Comparison of ENCODE assay signal across 10 cellular contexts in genomic region chr7:158394936-158395335, GRCh38.
DNase-seq lines count a peak whose midpoint lies in the region; ATAC-seq and TF ChIP-seq lines count a peak whose summit lies in the region.
"Had no signal": no experiment of that assay in that cellular context is flagged by ENCODE, and none has a peak within 500 bp of the region (broad histone marks: within the 10 kb centered on the region; RNA-seq: fewer than 3 reads in every experiment).

No MANE protein-coding gene starts in this region.

- H3K27me3 ChIP-seq in smooth muscle cell (ENCODE audit: low read depth): no peaks in the 10 kb centered on the region
- H3K27me3 ChIP-seq: BLaER1 treated with 17β-estradiol and CSF1 and Interleukin-3, amounts not matched to agents 10 nM and 100 nM; SJSA1 had no signal

- no peak overlapping the region for H3K27ac ChIP-seq in smooth muscle cell (ENCODE audit: low read depth)
- H3K27ac ChIP-seq: SJSA1 had no signal

- no peak overlapping the region for H3K9ac ChIP-seq in smooth muscle cell (ENCODE audit: low read depth)
- H3K9ac ChIP-seq: BLaER1 treated with 17β-estradiol and CSF1 and Interleukin-3, amounts not matched to agents 10 nM and 100 nM had no signal

- no peaks in the 10 kb centered on the region for H3K4me1 ChIP-seq in smooth muscle cell (ENCODE audit: low read depth)
- H3K4me1 ChIP-seq: SJSA1 had no signal

- H3K36me3 ChIP-seq in smooth muscle cell (ENCODE audit: low read depth): no peaks in the 10 kb centered on the region
- H3K36me3 ChIP-seq: BLaER1 treated with 17β-estradiol and CSF1 and Interleukin-3, amounts not matched to agents 10 nM and 100 nM; SJSA1 had no signal

- no peak overlapping the region for H3K4me3 ChIP-seq in smooth muscle cell
- H3K4me3 ChIP-seq: BLaER1 treated with 17β-estradiol and CSF1 and Interleukin-3, amounts not matched to agents 10 nM and 100 nM; SJSA1 had no signal

- ATAC-seq in GM18502 (IDR thresholded peaks at IDR 0.05; ENCODE audit: poor library complexity, unreplicated experiment): no peak

- DNase-seq in NCI-H345 (lab: John Stamatoyannopoulos, UW) (peak; percentile 20), NCI-H345 treated with DMSO at 0.1 percent for 48 hours (lab: John Stamatoyannopoulos, UW; ENCODE audit: unreplicated experiment) (no peak), SK-N-DZ (ENCODE audit: low spot score) (peak; percentile 34), smooth muscle cell (lab: John Stamatoyannopoulos, UW; ENCODE audit: unreplicated experiment) (no peak), SW 1271 (lab: John Stamatoyannopoulos, UW) (no peak), AG08395 (ENCODE audit: low spot score) (no peak)
- peak; percentile 9 for DNase-seq in effector CD4-positive, alpha-beta T cell

- H3K9me3 ChIP-seq in smooth muscle cell (replicated peaks; ENCODE audit: low read depth): no peaks in the 10 kb centered on the region
- H3K9me3 ChIP-seq: SJSA1 had no signal

- no peaks in the 10 kb centered on the region for H4K20me1 ChIP-seq in smooth muscle cell (ENCODE audit: low read depth)
- H4K20me1 ChIP-seq: BLaER1 treated with 17β-estradiol and CSF1 and Interleukin-3, amounts not matched to agents 10 nM and 100 nM had no signal

- peak; percentile 74 for TF ChIP-seq CTCF in smooth muscle cell (IDR thresholded peaks at IDR 0.05; ENCODE audit: borderline replicate concordance, insufficient read depth, poor library complexity, severe bottlenecking)

- H2AFZ ChIP-seq in smooth muscle cell (ENCODE audit: low read depth): no peak overlapping the region

- 17% methylated on average over 24 of the region's 25 CpGs for WGBS in smooth muscle cell (ENCODE audit: low lambda C conversion rate)

- H3K4me2 ChIP-seq in smooth muscle cell: no peak overlapping the region

- H3K79me2 ChIP-seq in smooth muscle cell (ENCODE audit: low read depth): no peaks in the 10 kb centered on the region

- H3F3A ChIP-seq in smooth muscle cell (ENCODE audit: low read depth): no peaks in the 10 kb centered on the region

Comparison
In these comparisons a context has a peak if more than half of its experiments do, and no peak if none do; other contexts are left out.
1. DNase-seq: peak in NCI-H345 (single experiment), SK-N-DZ (single experiment) and effector CD4-positive, alpha-beta T cell (single experiment); none in NCI-H345 treated with DMSO at 0.1 percent for 48 hours (single experiment), smooth muscle cell (single experiment), SW 1271 (0 of 2) and AG08395 (single experiment).